In the genomic region with DNA sequence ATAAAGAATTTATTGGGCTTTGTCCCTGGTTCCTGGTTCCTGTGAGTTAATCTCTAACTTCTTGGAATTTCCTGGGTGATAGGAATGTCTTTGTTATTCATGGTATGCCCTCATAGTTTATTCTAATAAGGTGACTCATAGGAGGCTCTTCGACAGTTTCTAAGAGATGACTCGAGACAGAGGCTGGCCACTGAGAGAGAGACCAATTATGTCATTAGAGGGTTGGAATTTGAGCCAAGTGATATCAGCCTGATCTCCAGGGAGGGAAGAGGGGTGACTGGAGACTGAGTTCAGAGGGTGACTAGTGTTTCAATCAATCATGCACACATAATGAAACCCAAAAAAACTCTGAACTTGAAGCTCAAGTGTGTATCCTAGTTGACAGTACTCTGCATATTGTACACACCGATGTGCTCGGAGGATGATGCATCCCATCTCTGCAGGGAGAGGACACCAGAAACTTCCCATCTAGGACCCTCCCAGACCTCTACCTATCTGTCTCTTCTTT, we compare ENCODE assay signal across 10 cellular contexts.
DNase-seq lines count a peak whose midpoint lies in the region; ATAC-seq and TF ChIP-seq lines count a peak whose summit lies in the region.
"Had no signal": no experiment of that assay in that cellular context is flagged by ENCODE, and none has a peak within 500 bp of the region (broad histone marks: within the 10 kb centered on the region; RNA-seq: fewer than 3 reads in every experiment).

No MANE protein-coding gene starts in this region.

- H3K27ac ChIP-seq in A673 (ENCODE audit: low read depth, low read length, poor library complexity, severe bottlenecking) (peak overlapping the region; percentile 39), VCaP (peak overlapping the region; percentile 51; the same call in 1 of the 2 replicates)

- intact Hi-C loops in A673 (cut with micrococcal nuclease; ENCODE audit: unreplicated experiment) = no loop called here

- H3K36me3 Mint-ChIP-seq in stimulated activated effector memory CD8-positive, alpha-beta T cell treated with anti-CD3 and anti-CD28 coated beads, Interleukin-12 subunit alpha, Interleukin-12 subunit beta, amount 100 ng/mL, for 72 hours = no peaks in the 10 kb centered on the region

- H3K9me3 Mint-ChIP-seq in stimulated activated effector memory CD8-positive, alpha-beta T cell treated with anti-CD3 and anti-CD28 coated beads, Interleukin-12 subunit alpha, Interleukin-12 subunit beta, amount 100 ng/mL, for 72 hours = peaks cover 13% of the 10 kb centered on the region

- POLR2A ChIA-PET in A673 (lab: Charles Lee; ENCODE audit: low non-redundant PET) = no interaction called here

- no peak for ATAC-seq in stimulated activated effector memory CD8-positive, alpha-beta T cell treated with anti-CD3 and anti-CD28 coated beads, Interleukin-12 subunit alpha, Interleukin-12 subunit beta, amount 100 ng/mL, for 72 hours
- ATAC-seq in HG03025 (IDR thresholded peaks at IDR 0.05; ENCODE audit: low FRiP score, unreplicated experiment) (no peak), HG03280 (IDR thresholded peaks at IDR 0.05; ENCODE audit: unreplicated experiment) (no peak)

- H3K36me3 ChIP-seq in A673 (ENCODE audit: insufficient read depth, low read length, poor library complexity, severe bottlenecking) = no peaks in the 10 kb centered on the region

- no peaks in the 10 kb centered on the region for H3K27me3 ChIP-seq in A673 (replicated peaks; ENCODE audit: insufficient read depth, low read depth, low read length, poor library complexity)

- no peak overlapping the region for H3K4me3 Mint-ChIP-seq in stimulated activated effector memory CD8-positive, alpha-beta T cell treated with anti-CD3 and anti-CD28 coated beads, Interleukin-12 subunit alpha, Interleukin-12 subunit beta, amount 100 ng/mL, for 72 hours

- CTCF ChIA-PET in A673 (lab: Charles Lee) = no interaction called here

- no TSS peak for BruUV-seq in A673 (replicated peaks; lab: Mats Ljungman, UMichigan)

- peak; percentile 97 for DNase-seq in A673 (ENCODE audit: low spot score)
- DNase-seq in HPDE6-E6E7 (ENCODE audit: extremely low spot score) = peak; percentile 91
- DNase-seq in iPS-NIHi7 (ENCODE audit: extremely low spot score) = peak; percentile 75
- DNase-seq in stimulated activated effector memory CD8-positive, alpha-beta T cell treated with anti-CD3 and anti-CD28 coated beads, Interleukin-12 subunit alpha, Interleukin-12 subunit beta, amount 100 ng/mL, for 72 hours (ENCODE audit: low spot score in 2 of 2) = no peak
- no peak for DNase-seq in NOMO-1 treated with dmso at 0.1 percent for 144 hours (lab: John Stamatoyannopoulos, UW; ENCODE audit: unreplicated experiment)
- DNase-seq: DND-41; effector CD8-positive, alpha-beta T cell had no signal

- TF ChIP-seq CTCF in A673 (conservative IDR thresholded peaks at IDR 0.05; ENCODE audit: low read depth, low read length) (no peak), VCaP (conservative IDR thresholded peaks at IDR 0.05) (no peak)

- no peaks in the 10 kb centered on the region for H3K4me1 Mint-ChIP-seq in stimulated activated effector memory CD8-positive, alpha-beta T cell treated with anti-CD3 and anti-CD28 coated beads, Interleukin-12 subunit alpha, Interleukin-12 subunit beta, amount 100 ng/mL, for 72 hours

- H3K4me1 ChIP-seq in A673 (ENCODE audit: insufficient read depth, low read length, poor library complexity, severe bottlenecking) = peaks cover 13% of the 10 kb centered on the region

- H3K4me3 ChIP-seq in A673 (ENCODE audit: low read depth, low read length, poor library complexity, severe bottlenecking) = no peak overlapping the region

- H3K27ac Mint-ChIP-seq in stimulated activated effector memory CD8-positive, alpha-beta T cell treated with anti-CD3 and anti-CD28 coated beads, Interleukin-12 subunit alpha, Interleukin-12 subunit beta, amount 100 ng/mL, for 72 hours = no peak overlapping the region

- no peaks in the 10 kb centered on the region for H3K9me3 ChIP-seq in A673 (ENCODE audit: low read depth, low read length, poor library complexity, severe bottlenecking)

Comparison
In these comparisons a context has a peak if more than half of its experiments do, and no peak if none do; other contexts are left out.
1. DNase-seq: peak in A673 (single experiment), HPDE6-E6E7 (single experiment) and iPS-NIHi7 (single experiment); none in stimulated activated effector memory CD8-positive, alpha-beta T cell treated with anti-CD3 and anti-CD28 coated beads, Interleukin-12 subunit alpha, Interleukin-12 subunit beta, amount 100 ng/mL, for 72 hours (0 of 2) and NOMO-1 treated with dmso at 0.1 percent for 144 hours (single experiment).